In the genomic region with DNA sequence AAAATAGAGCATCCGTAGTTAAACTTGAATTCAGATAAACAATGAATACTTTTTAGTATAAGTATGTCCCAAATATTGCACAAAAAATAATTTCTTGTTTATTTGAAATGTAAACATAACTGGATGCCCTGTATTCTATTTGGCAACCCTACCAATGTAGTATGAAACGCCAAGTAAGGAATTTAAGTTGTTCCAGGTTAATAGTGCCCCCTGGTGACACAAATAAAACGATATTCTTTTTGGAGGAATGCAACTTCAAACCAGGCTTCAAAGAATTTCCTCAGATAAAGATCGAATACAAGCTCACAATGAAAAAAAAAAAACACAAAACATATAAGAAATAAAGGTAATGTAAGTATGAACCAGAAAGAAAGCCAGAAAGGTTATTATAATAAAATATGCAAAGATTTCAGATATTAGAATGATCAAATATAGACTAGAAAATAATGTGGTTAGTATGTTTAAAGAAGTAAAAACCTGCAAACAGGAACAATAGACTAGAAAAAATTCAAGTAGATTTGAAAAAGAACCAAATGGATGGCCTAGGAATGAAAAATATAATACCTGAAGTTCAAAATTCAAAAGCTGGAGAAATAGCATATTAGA, we compare ENCODE assay signal across 8 cellular contexts. TPM values are rescaled to one million over a fixed set of nuclear protein-coding genes. Genes with fewer than 3 reads are reported as not detected.
A peak's percentile ranks its signal among the peaks of the same experiment; 100 is the strongest.
DNase-seq lines count a peak whose midpoint lies in the region; FAIRE-seq and TF ChIP-seq lines count a peak whose summit lies in the region.

No MANE protein-coding gene starts in this region.

- no peaks in the 10 kb centered on the region for H3K27me3 ChIP-seq in testis

- POLR2A ChIA-PET in HEK293 (lab: Yijun Ruan, JAX): interaction anchor here (1.0 to 2.8 kb wide), 3 partner anchors 19 to 232 kb away, joined by 3 to 8 read pairs (median 3); a partner anchor contains a TSS

- no peak overlapping the region for H3K27ac ChIP-seq in HEK293 (ENCODE audit: extremely low read depth, low read depth, low read length)
- H3K27ac ChIP-seq in testis: no peak overlapping the region

- H3K9me3 ChIP-seq in HEK293 (ENCODE audit: control insufficient read depth, insufficient read depth, low read depth, low read length): no peaks in the 10 kb centered on the region
- no peaks in the 10 kb centered on the region for H3K9me3 ChIP-seq in testis

- DNase-seq in Caki2 (ENCODE audit: low read depth): peak; percentile 32
- DNase-seq in SKM-1 treated with dmso at 0.1 percent for 144 hours (lab: John Stamatoyannopoulos, UW; ENCODE audit: unreplicated experiment): peak; percentile 34
- DNase-seq in frontal cortex (ENCODE audit: low spot score in 2 of 2): no peak
- DNase-seq in testis: no peak
- no peak for DNase-seq in stimulated activated CD4-positive, alpha-beta T cell treated with anti-CD3 and anti-CD28 coated beads, Interleukin-12 subunit alpha, Interleukin-12 subunit beta, amount 100 ng/mL, for 4 hours
- DNase-seq in DMS114 treated with DMSO at 0.1 percent for 48 hours (lab: John Stamatoyannopoulos, UW; ENCODE audit: unreplicated experiment): no peak
- no peak for DNase-seq in activated effector memory CD4-positive, alpha-beta T cell treated with Interleukin-2 at 50 U/mL for 16 hours

- 47 to 53% methylated on average over 4 of the region's 4 CpGs for WGBS in testis, 2 donors

- no peaks in the 10 kb centered on the region for H3K36me3 ChIP-seq in HEK293 (ENCODE audit: control insufficient read depth in 2 of 2, insufficient read depth in 1 of 2, low read length in 2 of 2)
- H3K36me3 ChIP-seq in testis (ENCODE audit: low read depth, missing control alignments): no peaks in the 10 kb centered on the region

- intact Hi-C loops in testis (cut with DNase I; ENCODE audit: low total_unique reads): loop anchor here (10.0 kb wide), 1 partner anchor 232 kb away; no protein-coding TSS in a partner anchor

- CTCF ChIA-PET in HEK293 (lab: Yijun Ruan, JAX): interaction anchor here (0.6 to 10.7 kb wide), 38 partner anchors 8 to 417 kb away, joined by 3 to 175 read pairs (median 4); no protein-coding TSS in a partner anchor

- in situ Hi-C loops in Caki2 (cut with HindIII; ENCODE audit: low pct_unique_long_range_greater_than_20kb, low sequenced_read_pairs): no loop called here

- no peak for TF ChIP-seq CTCF in HEK293 (tag by site-specific recombination; IDR thresholded peaks at IDR 0.05)
- peak; percentile 42 to 55 (median 53) for TF ChIP-seq CTCF in testis (IDR thresholded peaks at IDR 0.05)

- TF ChIP-seq POLR2A in testis (IDR thresholded peaks at IDR 0.05): no peak

- FAIRE-seq in frontal cortex (lab: Jason Lieb, UNC): peak; percentile 81

- no peaks in the 10 kb centered on the region for H3K4me1 ChIP-seq in HEK293 (ENCODE audit: control insufficient read depth, insufficient read depth, low read length)
- no peaks in the 10 kb centered on the region for H3K4me1 ChIP-seq in testis

- no peak overlapping the region for H3K4me3 ChIP-seq in HEK293 (ENCODE audit: low read depth, low read length)
- H3K4me3 ChIP-seq in testis: no peak overlapping the region

TF ChIP-seq in HEK293, 187 proteins besides CTCF, POLR2A, EP300 and RAD21:
- peak; percentile 47; the same call in 1 of the 2 replicates for TF ChIP-seq ZNF157 (tag by site-specific recombination; IDR thresholded peaks at IDR 0.05)
- peak; percentile 75 for TF ChIP-seq ZNF654 (tag by site-specific recombination; IDR thresholded peaks at IDR 0.05; ENCODE audit: low read depth)
- TF ChIP-seq ZNF184 (tag by site-specific recombination; IDR thresholded peaks at IDR 0.05): no peak

RNA-seq across cellular contexts. Expression of a gene that starts 18.4 kb away (rescaled TPM):
- total RNA-seq in Caki2 (2014; rRNA removed; shearing (Covaris generic); ENCODE audit: low replicate concordance): 12.8 and 15.4 TPM in 2 replicates
- total RNA-seq in frontal cortex: 205 TPM
- total RNA-seq in testis: 10 to 100 TPM; 29.3 to 32.4 TPM
- 16.5 TPM for polyA plus RNA-seq in testis (ENCODE audit: insufficient read depth, low read depth, low replicate concordance)

RNA-seq across cellular contexts. Expression of a gene that starts 53.8 kb away (rescaled TPM):
- 37.9 and 66.1 TPM in 2 replicates for total RNA-seq in Caki2 (2014; rRNA removed; shearing (Covaris generic); ENCODE audit: low replicate concordance)
- 30.2 TPM for total RNA-seq in frontal cortex
- total RNA-seq in testis: 100 to 1,000 TPM; 139 to 206 TPM
- polyA plus RNA-seq in testis (ENCODE audit: insufficient read depth, low read depth, low replicate concordance): 131 TPM

Comparison
In these comparisons a context has a peak if more than half of its experiments do, and no peak if none do; other contexts are left out.
1. DNase-seq: peak in Caki2 (single experiment) and SKM-1 treated with dmso at 0.1 percent for 144 hours (single experiment); none in frontal cortex (0 of 2), testis (single experiment), stimulated activated CD4-positive, alpha-beta T cell treated with anti-CD3 and anti-CD28 coated beads, Interleukin-12 subunit alpha, Interleukin-12 subunit beta, amount 100 ng/mL, for 4 hours (single experiment), DMS114 treated with DMSO at 0.1 percent for 48 hours (single experiment) and activated effector memory CD4-positive, alpha-beta T cell treated with Interleukin-2 at 50 U/mL for 16 hours (single experiment).